ENCODE assay signal across 17 cellular contexts in genomic region chr16:11499295-11500089, GRCh38.
DNase-seq lines count a peak whose midpoint lies in the region; ATAC-seq and TF ChIP-seq lines count a peak whose summit lies in the region.
"Had no signal": no experiment of that assay in that cellular context is flagged by ENCODE, and none has a peak within 500 bp of the region (broad histone marks: within the 10 kb centered on the region; RNA-seq: fewer than 3 reads in every experiment).

No MANE protein-coding gene starts in this region.

- H3K4me3 ChIP-seq in BE2C (ENCODE audit: low read depth, low read length) (no peak overlapping the region), HL-60 (replicated peaks; ENCODE audit: insufficient read depth, low read length) (no peak overlapping the region), mesendoderm (ENCODE audit: low read length) (no peak overlapping the region)
- H3K4me3 ChIP-seq: colonic mucosa, esophagus muscularis mucosa, heart left ventricle, suprapubic skin had no signal

- H2BK15ac ChIP-seq in mesendoderm (replicated peaks; ENCODE audit: low read depth), result no peak overlapping the region

- H3K27me3 Mint-ChIP-seq in activated B cell treated with CpG ODN at 0.5 μM for 24 hours, result no peaks in the 10 kb centered on the region
- H3K27me3 Mint-ChIP-seq: activated CD4-positive, alpha-beta T cell treated with anti-CD3 and anti-CD28 coated beads, Interleukin-2, amount 10 ng/mL, durations not matched to agents 7 days and 5 days had no signal

- no peak overlapping the region for H3K9ac ChIP-seq in mesendoderm (ENCODE audit: low read length)

- H3K4ac ChIP-seq in mesendoderm (ENCODE audit: low read depth, low read length), result no peak overlapping the region

- H3K36me3 ChIP-seq in BE2C, result no peaks in the 10 kb centered on the region
- no peaks in the 10 kb centered on the region for H3K36me3 ChIP-seq in mesendoderm (ENCODE audit: control insufficient read depth, insufficient read depth, low read length)
- H3K36me3 ChIP-seq: colonic mucosa, esophagus muscularis mucosa, heart left ventricle, suprapubic skin had no signal

- CTCF ChIA-PET in activated B cell treated with CpG ODN at 0.5 μM for 24 hours (lab: Charles Lee), result no interaction called here

- POLR2A ChIA-PET in activated B cell treated with CpG ODN at 0.5 μM for 24 hours (lab: Charles Lee), result interaction anchor here (1.1 kb wide), 1 partner anchor 73 kb away, joined by 11 read pairs; no protein-coding TSS in a partner anchor

- peak overlapping the region; percentile 82 for H2AK5ac ChIP-seq in mesendoderm (ENCODE audit: low read length)

- no peaks in the 10 kb centered on the region for H3K79me2 ChIP-seq in mesendoderm (ENCODE audit: control insufficient read depth, insufficient read depth, low read length)

- no peak overlapping the region for H4K8ac ChIP-seq in mesendoderm (ENCODE audit: low read depth, low read length)

- H4K5ac ChIP-seq in mesendoderm (ENCODE audit: low read length), result no peak overlapping the region

- intact Hi-C loops in activated B cell treated with CpG ODN at 0.5 μM for 24 hours (cut with micrococcal nuclease), result no loop called here

- no peak overlapping the region for H3K18ac ChIP-seq in mesendoderm (ENCODE audit: low read length)

- H3K27me3 ChIP-seq in BE2C (no peaks in the 10 kb centered on the region), HL-60 (ENCODE audit: insufficient read depth, poor library complexity, severe bottlenecking) (no peaks in the 10 kb centered on the region), mesendoderm (ENCODE audit: insufficient read depth, low read length, poor library complexity) (no peaks in the 10 kb centered on the region)
- H3K27me3 ChIP-seq: colonic mucosa, esophagus muscularis mucosa, heart left ventricle, suprapubic skin had no signal

- no peaks in the 10 kb centered on the region for H3K9me3 ChIP-seq in BE2C
- H3K9me3 ChIP-seq: colonic mucosa, esophagus muscularis mucosa, heart left ventricle, suprapubic skin had no signal

- H3K4me1 ChIP-seq in BE2C (peaks cover 14% of the 10 kb centered on the region), mesendoderm (ENCODE audit: control insufficient read depth, low read depth, low read length) (peaks cover 7% of the 10 kb centered on the region)

- no peaks in the 10 kb centered on the region for H3K9me3 Mint-ChIP-seq in activated B cell treated with CpG ODN at 0.5 μM for 24 hours
- H3K9me3 Mint-ChIP-seq: activated CD4-positive, alpha-beta T cell treated with anti-CD3 and anti-CD28 coated beads, Interleukin-2, amount 10 ng/mL, durations not matched to agents 7 days and 5 days; activated T-cell treated with anti-CD3 and anti-CD28 coated beads, Interleukin-2, amount 50 U/mL, for 72 hours had no signal

- H2BK5ac ChIP-seq in mesendoderm (ENCODE audit: low read length), result no peak overlapping the region

- no peak overlapping the region for H2BK120ac ChIP-seq in mesendoderm (ENCODE audit: low read depth, low read length)

- no CpG with 5 or more reads among the region's 7 CpGs for WGBS in mesendoderm (ENCODE audit: extremely low coverage, insufficient coverage, low lambda C conversion rate)

- no peak overlapping the region for H3K23ac ChIP-seq in mesendoderm (ENCODE audit: low read length)

- H3K27ac ChIP-seq in HL-60 (replicated peaks) (no peak overlapping the region), mesendoderm (ENCODE audit: low read depth, low read length) (no peak overlapping the region)
- H3K27ac ChIP-seq: C4-2B, colonic mucosa, esophagus muscularis mucosa, heart left ventricle, suprapubic skin had no signal

- no peak overlapping the region for H3K4me2 ChIP-seq in mesendoderm (ENCODE audit: low read length)

- no peak overlapping the region for H3K27ac Mint-ChIP-seq in activated B cell treated with CpG ODN at 0.5 μM for 24 hours
- H3K27ac Mint-ChIP-seq: activated CD4-positive, alpha-beta T cell treated with anti-CD3 and anti-CD28 coated beads, Interleukin-2, amount 10 ng/mL, durations not matched to agents 7 days and 5 days; activated T-cell treated with anti-CD3 and anti-CD28 coated beads, Interleukin-2, amount 50 U/mL, for 72 hours had no signal

- no peak overlapping the region for H3K4me3 Mint-ChIP-seq in activated B cell treated with CpG ODN at 0.5 μM for 24 hours
- H3K4me3 Mint-ChIP-seq: activated CD4-positive, alpha-beta T cell treated with anti-CD3 and anti-CD28 coated beads, Interleukin-2, amount 10 ng/mL, durations not matched to agents 7 days and 5 days; activated T-cell treated with anti-CD3 and anti-CD28 coated beads, Interleukin-2, amount 50 U/mL, for 72 hours had no signal

- DNase-seq in BE2C (peak; percentile 33), HL-60 (ENCODE audit: low read depth in 1 of 2, low spot score in 1 of 2) (peak; percentile 14 to 16), activated B cell treated with CpG ODN at 0.5 μM for 24 hours (no peak), mesendoderm (peak; percentile 45), NCI-H2029 treated with DMSO at 0.1 percent for 48 hours (lab: John Stamatoyannopoulos, UW) (no peak), SIG-M5 (lab: John Stamatoyannopoulos, UW) (no peak)
- DNase-seq: activated CD4-positive, alpha-beta T cell treated with anti-CD3 and anti-CD28 coated beads, Interleukin-2, amount 10 ng/mL, durations not matched to agents 7 days and 5 days; activated T-cell treated with anti-CD3 and anti-CD28 coated beads, Interleukin-2, amount 50 U/mL, for 72 hours; amygdala; colonic mucosa; EL; heart left ventricle had no signal

- H3K4me1 Mint-ChIP-seq in activated B cell treated with CpG ODN at 0.5 μM for 24 hours, result peaks cover 26% of the 10 kb centered on the region

- no peaks in the 10 kb centered on the region for H3K36me3 Mint-ChIP-seq in activated B cell treated with CpG ODN at 0.5 μM for 24 hours (ENCODE audit: low read depth)

- H3K79me1 ChIP-seq in mesendoderm (ENCODE audit: low read length), result no peaks in the 10 kb centered on the region

- TF ChIP-seq CTCF in BE2C (IDR thresholded peaks at IDR 0.05; ENCODE audit: low read depth, low read length) (no peak), HL-60 (IDR thresholded peaks at IDR 0.05; ENCODE audit: insufficient read depth, low read length) (no peak), activated B cell treated with CpG ODN at 0.5 μM for 24 hours (IDR thresholded peaks at IDR 0.05) (no peak)

- ATAC-seq in activated B cell treated with CpG ODN at 0.5 μM for 24 hours (ENCODE audit: low read depth) (peak; percentile 37), HG03175 (IDR thresholded peaks at IDR 0.05; ENCODE audit: unreplicated experiment) (no peak), HG02623 (IDR thresholded peaks at IDR 0.05; ENCODE audit: unreplicated experiment) (no peak)
- ATAC-seq: activated T-cell treated with anti-CD3 and anti-CD28 coated beads, Interleukin-2, amount 50 U/mL, for 72 hours; heart left ventricle had no signal

- H3K56ac ChIP-seq in mesendoderm (ENCODE audit: low read length), result peak overlapping the region; percentile 45

Comparison
In these comparisons a context has a peak if more than half of its experiments do, and no peak if none do; other contexts are left out.
1. DNase-seq: peak in BE2C (single experiment), HL-60 (2 of 2) and mesendoderm (single experiment); none in activated B cell treated with CpG ODN at 0.5 μM for 24 hours (single experiment), NCI-H2029 treated with DMSO at 0.1 percent for 48 hours (single experiment) and SIG-M5 (single experiment).